7 cellular contexts compared by ENCODE assay signal in the genomic region with DNA sequence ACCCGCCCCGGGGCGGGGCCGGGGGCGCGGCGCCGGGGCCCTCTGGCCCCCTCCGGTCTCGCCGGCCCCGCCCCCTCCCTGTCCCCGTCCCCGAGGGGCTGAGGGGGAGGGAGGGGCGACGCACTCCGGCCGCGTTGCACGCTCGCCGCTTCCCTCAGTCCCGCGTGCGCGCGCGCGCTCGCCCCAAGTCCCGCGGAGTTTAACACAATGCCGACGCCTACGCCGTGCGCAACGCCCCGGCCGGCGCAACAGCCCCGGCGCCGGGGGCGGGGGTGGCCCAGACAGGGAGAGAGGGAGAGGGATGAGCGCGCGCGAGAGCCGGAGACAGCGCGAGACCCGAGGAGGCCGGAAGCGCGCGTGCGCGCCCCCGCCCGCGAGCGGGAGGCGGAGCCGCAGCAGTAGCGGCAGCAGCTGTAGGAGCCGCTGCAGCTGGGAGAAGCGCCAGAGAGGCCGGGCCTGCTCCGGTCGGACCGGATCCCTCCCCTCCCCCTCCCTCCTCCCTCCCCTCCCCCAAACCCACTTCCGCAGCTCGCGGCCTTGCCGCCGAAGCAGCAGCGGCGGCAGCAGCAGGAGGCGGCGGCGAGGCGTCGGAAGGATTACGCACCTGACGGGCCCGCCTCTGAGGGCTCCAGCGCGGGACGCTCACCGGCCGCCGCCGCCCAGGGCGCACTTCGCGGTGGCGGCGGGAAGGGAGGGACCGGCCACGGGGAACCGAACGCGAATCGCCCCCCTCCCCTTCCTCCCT.
A peak's percentile ranks its signal among the peaks of the same experiment; 100 is the strongest.
DNase-seq lines count a peak whose midpoint lies in the region; ATAC-seq and FAIRE-seq lines count a peak whose summit lies in the region.

No MANE protein-coding gene starts in this region.

- ATAC-seq in HG02981 (IDR thresholded peaks at IDR 0.05; ENCODE audit: unreplicated experiment) = peak; percentile 76

- DNase-seq in GM18507 (ENCODE audit: extremely low spot score, insufficient read length, low read depth) = peak; percentile 87
- peak; percentile 85 for DNase-seq in NCI-H2029 (lab: John Stamatoyannopoulos, UW)
- peak; percentile 94 for DNase-seq in T-helper 9 cell
- peak; percentile 100 for DNase-seq in astrocyte of the hippocampus (ENCODE audit: low read depth, low spot score)
- DNase-seq in hippocampal formation (lab: John Stamatoyannopoulos, UW) = peak; percentile 92 to 94
- DNase-seq in retina = peak; percentile 99

- peak; percentile 96 for FAIRE-seq in GM18507 (lab: Jason Lieb, UNC)

Comparison
In these comparisons a context has a peak if more than half of its experiments do, and no peak if none do; other contexts are left out.
1. Peak in every context shown above with its lines: DNase-seq and ATAC-seq.